Comparison of ENCODE assay signal across 1 cellular context in the genomic region with DNA sequence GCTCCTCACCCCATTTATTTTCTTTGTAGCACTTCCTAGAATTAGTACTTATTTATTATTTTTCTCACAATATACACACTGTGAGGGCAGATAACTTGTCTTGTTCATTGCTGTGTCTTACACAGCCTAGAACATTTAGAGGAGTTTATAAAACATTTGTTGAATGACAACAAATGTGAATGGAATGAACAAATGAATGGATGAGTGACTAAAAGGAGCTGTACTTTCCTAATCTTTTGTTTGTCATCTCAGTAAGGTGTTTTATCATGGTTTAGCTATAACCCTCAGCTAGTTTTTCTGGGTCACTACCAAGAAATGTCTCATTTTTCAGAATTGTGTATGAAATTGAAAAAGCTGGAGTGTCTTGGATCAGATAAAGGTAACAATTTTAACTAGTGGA.
TF ChIP-seq lines count a peak whose summit lies in the region.

No MANE protein-coding gene starts in this region.

TF ChIP-seq in K562, 482 proteins besides CTCF, POLR2A, EP300 and RAD21 (continued from another document):
- TF ChIP-seq, protein P1, sequence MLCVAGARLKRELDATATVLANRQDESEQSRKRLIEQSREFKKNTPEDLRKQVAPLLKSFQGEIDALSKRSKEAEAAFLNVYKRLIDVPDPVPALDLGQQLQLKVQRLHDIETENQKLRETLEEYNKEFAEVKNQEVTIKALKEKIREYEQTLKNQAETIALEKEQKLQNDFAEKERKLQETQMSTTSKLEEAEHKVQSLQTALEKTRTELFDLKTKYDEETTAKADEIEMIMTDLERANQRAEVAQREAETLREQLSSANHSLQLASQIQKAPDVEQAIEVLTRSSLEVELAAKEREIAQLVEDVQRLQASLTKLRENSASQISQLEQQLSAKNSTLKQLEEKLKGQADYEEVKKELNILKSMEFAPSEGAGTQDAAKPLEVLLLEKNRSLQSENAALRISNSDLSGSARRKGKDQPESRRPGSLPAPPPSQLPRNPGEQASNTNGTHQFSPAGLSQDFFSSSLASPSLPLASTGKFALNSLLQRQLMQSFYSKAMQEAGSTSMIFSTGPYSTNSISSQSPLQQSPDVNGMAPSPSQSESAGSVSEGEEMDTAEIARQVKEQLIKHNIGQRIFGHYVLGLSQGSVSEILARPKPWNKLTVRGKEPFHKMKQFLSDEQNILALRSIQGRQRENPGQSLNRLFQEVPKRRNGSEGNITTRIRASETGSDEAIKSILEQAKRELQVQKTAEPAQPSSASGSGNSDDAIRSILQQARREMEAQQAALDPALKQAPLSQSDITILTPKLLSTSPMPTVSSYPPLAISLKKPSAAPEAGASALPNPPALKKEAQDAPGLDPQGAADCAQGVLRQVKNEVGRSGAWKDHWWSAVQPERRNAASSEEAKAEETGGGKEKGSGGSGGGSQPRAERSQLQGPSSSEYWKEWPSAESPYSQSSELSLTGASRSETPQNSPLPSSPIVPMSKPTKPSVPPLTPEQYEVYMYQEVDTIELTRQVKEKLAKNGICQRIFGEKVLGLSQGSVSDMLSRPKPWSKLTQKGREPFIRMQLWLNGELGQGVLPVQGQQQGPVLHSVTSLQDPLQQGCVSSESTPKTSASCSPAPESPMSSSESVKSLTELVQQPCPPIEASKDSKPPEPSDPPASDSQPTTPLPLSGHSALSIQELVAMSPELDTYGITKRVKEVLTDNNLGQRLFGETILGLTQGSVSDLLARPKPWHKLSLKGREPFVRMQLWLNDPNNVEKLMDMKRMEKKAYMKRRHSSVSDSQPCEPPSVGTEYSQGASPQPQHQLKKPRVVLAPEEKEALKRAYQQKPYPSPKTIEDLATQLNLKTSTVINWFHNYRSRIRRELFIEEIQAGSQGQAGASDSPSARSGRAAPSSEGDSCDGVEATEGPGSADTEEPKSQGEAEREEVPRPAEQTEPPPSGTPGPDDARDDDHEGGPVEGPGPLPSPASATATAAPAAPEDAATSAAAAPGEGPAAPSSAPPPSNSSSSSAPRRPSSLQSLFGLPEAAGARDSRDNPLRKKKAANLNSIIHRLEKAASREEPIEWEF (CRISPR knock-in tag; IDR thresholded peaks at IDR 0.05) = no peak
- no peak for TF ChIP-seq FOXP1 (CRISPR knock-in tag; IDR thresholded peaks at IDR 0.05)
- no peak for TF ChIP-seq NFE2 (IDR thresholded peaks at IDR 0.05; ENCODE audit: low read depth)
